In genomic region chr11:47413351-47413750, GRCh38 we compare ENCODE assay signal across 2 cellular contexts.
TF ChIP-seq lines count a peak whose summit lies in the region.

No MANE protein-coding gene starts in this region.

TF ChIP-seq in HCT116, 20 proteins besides CTCF, POLR2A, EP300 and RAD21:
- TF ChIP-seq TCF7L2 (IDR thresholded peaks at IDR 0.05; ENCODE audit: borderline replicate concordance, extremely low read depth, insufficient read depth, insufficient read length) (no peak), EZH2phosphoT487 (IDR thresholded peaks at IDR 0.05; ENCODE audit: borderline replicate concordance) (no peak), EGR1 (IDR thresholded peaks at IDR 0.05; ENCODE audit: low read depth) (no peak), ZNF274 (IDR thresholded peaks at IDR 0.05; ENCODE audit: low read depth, low read length) (no peak)
TF ChIP-seq in HCT116: peak in this region for 0.

TF ChIP-seq in K562, 482 proteins besides CTCF, POLR2A, EP300 and RAD21:
- TF ChIP-seq PHF20 (IDR thresholded peaks at IDR 0.05; ENCODE audit: partially characterized antibody) (no peak), ZBTB26 (CRISPR knock-in tag; IDR thresholded peaks at IDR 0.05) (no peak), RBFOX2 (IDR thresholded peaks at IDR 0.05; ENCODE audit: low read depth, low read length) (peak; percentile 53), FOXJ2 (tag; IDR thresholded peaks at IDR 0.05) (no peak), ZNF778 (CRISPR knock-in tag; IDR thresholded peaks at IDR 0.05) (no peak), HDGF (IDR thresholded peaks at IDR 0.05) (no peak), NONO (IDR thresholded peaks at IDR 0.05; ENCODE audit: low read depth in 2 of 2, low read length in 1 of 2) (no peak), SPI1 (IDR thresholded peaks at IDR 0.05; ENCODE audit: borderline replicate concordance, low read depth, low read length) (no peak), POLR2G (IDR thresholded peaks at IDR 0.05; ENCODE audit: low read depth, low read length) (peak; percentile 53), ZZZ3 (IDR thresholded peaks at IDR 0.05) (no peak), KDM1A (IDR thresholded peaks at IDR 0.05) (no peak), NRF1 (conservative IDR thresholded peaks at IDR 0.05 in 1 of 2, IDR thresholded peaks at IDR 0.05 in 1 of 2) (no peak), ZNF175 (CRISPR knock-in tag; IDR thresholded peaks at IDR 0.05; ENCODE audit: low read depth) (no peak)
- TF ChIP-seq, protein P1, sequence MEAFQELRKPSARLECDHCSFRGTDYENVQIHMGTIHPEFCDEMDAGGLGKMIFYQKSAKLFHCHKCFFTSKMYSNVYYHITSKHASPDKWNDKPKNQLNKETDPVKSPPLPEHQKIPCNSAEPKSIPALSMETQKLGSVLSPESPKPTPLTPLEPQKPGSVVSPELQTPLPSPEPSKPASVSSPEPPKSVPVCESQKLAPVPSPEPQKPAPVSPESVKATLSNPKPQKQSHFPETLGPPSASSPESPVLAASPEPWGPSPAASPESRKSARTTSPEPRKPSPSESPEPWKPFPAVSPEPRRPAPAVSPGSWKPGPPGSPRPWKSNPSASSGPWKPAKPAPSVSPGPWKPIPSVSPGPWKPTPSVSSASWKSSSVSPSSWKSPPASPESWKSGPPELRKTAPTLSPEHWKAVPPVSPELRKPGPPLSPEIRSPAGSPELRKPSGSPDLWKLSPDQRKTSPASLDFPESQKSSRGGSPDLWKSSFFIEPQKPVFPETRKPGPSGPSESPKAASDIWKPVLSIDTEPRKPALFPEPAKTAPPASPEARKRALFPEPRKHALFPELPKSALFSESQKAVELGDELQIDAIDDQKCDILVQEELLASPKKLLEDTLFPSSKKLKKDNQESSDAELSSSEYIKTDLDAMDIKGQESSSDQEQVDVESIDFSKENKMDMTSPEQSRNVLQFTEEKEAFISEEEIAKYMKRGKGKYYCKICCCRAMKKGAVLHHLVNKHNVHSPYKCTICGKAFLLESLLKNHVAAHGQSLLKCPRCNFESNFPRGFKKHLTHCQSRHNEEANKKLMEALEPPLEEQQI (IDR thresholded peaks at IDR 0.05): no peak
- TF ChIP-seq, protein P2, sequence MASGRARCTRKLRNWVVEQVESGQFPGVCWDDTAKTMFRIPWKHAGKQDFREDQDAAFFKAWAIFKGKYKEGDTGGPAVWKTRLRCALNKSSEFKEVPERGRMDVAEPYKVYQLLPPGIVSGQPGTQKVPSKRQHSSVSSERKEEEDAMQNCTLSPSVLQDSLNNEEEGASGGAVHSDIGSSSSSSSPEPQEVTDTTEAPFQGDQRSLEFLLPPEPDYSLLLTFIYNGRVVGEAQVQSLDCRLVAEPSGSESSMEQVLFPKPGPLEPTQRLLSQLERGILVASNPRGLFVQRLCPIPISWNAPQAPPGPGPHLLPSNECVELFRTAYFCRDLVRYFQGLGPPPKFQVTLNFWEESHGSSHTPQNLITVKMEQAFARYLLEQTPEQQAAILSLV (tag; IDR thresholded peaks at IDR 0.05): no peak
